Comparison of ENCODE assay signal across 28 cellular contexts in genomic region chr1:209153435-209153834, GRCh38.
"Had no signal": no experiment of that assay in that cellular context is flagged by ENCODE, and none has a peak within 500 bp of the region (broad histone marks: within the 10 kb centered on the region; RNA-seq: fewer than 3 reads in every experiment).

No MANE protein-coding gene starts in this region.

- H3K4me3 Mint-ChIP-seq: natural killer cell; nephron; neural progenitor cell; stimulated activated effector memory CD8-positive, alpha-beta T cell treated with anti-CD3 and anti-CD28 coated beads, Interleukin-12 subunit alpha, Interleukin-12 subunit beta, amount 100 ng/mL, for 72 hours; stimulated activated naive B cell treated with anti-CD40 and anti-IgM and Interleukin-4, amounts not matched to agents 10 μg/mL and 1 μg/mL and 100 μg/mL, for 72 hours; stimulated activated naive CD8-positive, alpha-beta T cell treated with anti-CD3 and anti-CD28 coated beads, Interleukin-15, Interleukin-2, amounts not matched to agents 100 ng/mL and 50 ng/mL, for 24 hours had no signal

- H3K79me2 ChIP-seq: parathyroid adenoma had no signal

- H2AFZ ChIP-seq: neural progenitor cell, parathyroid adenoma had no signal

- H3K27ac Mint-ChIP-seq: natural killer cell; nephron; neural progenitor cell; progenitor cell of endocrine pancreas; stimulated activated effector memory CD8-positive, alpha-beta T cell treated with anti-CD3 and anti-CD28 coated beads, Interleukin-12 subunit alpha, Interleukin-12 subunit beta, amount 100 ng/mL, for 72 hours; stimulated activated naive B cell treated with anti-CD40 and anti-IgM and Interleukin-4, amounts not matched to agents 10 μg/mL and 1 μg/mL and 100 μg/mL, for 72 hours; stimulated activated naive CD8-positive, alpha-beta T cell treated with anti-CD3 and anti-CD28 coated beads, Interleukin-15, Interleukin-2, amounts not matched to agents 100 ng/mL and 50 ng/mL, for 24 hours had no signal

- H3K4me1 ChIP-seq: parathyroid adenoma, psoas muscle, right lobe of liver, sigmoid colon, stomach, thyroid gland, tibial nerve, upper lobe of left lung, vagina had no signal

- H3K4me3 ChIP-seq: neural progenitor cell, ovary, psoas muscle, right lobe of liver, sigmoid colon, stomach, thoracic aorta, thyroid gland, tibial nerve, upper lobe of left lung, vagina had no signal

- DNase-seq: natural killer cell; occipital lobe; ovary; posterior cingulate gyrus; psoas muscle; right cardiac atrium; right lobe of liver; sigmoid colon; small intestine; stimulated activated CD4-positive, alpha-beta T cell treated with anti-CD3 and anti-CD28 coated beads, Interleukin-15, amount 100 ng/mL, for 24 hours; stimulated activated CD4-positive, alpha-beta T cell treated with anti-CD3 and anti-CD28 coated beads, Interleukin-2, amount 100 ng/mL, for 24 hours; stimulated activated CD4-positive, alpha-beta T cell treated with anti-CD3 and anti-CD28 coated beads, Interleukin-2, amount 100 ng/mL, for 48 hours; stimulated activated CD4-positive, alpha-beta T cell treated with anti-CD3 and anti-CD28 coated beads, Interleukin-4, amount 100 ng/mL, for 24 hours; stimulated activated naive B cell treated with anti-CD40 and anti-IgM and Interleukin-4, amounts not matched to agents 10 μg/mL and 1 μg/mL and 100 μg/mL, for 72 hours; stimulated activated naive CD4-positive, alpha-beta T cell treated with Interleukin-2 at 50 U/mL for 16 hours; stomach; thyroid gland; trophoblast cell; upper lobe of left lung had no signal

- H3K4me2 ChIP-seq: neural progenitor cell had no signal

- H3K27me3 Mint-ChIP-seq: stimulated activated naive CD8-positive, alpha-beta T cell treated with anti-CD3 and anti-CD28 coated beads, Interleukin-15, Interleukin-2, amounts not matched to agents 100 ng/mL and 50 ng/mL, for 24 hours had no signal

- H3K27me3 ChIP-seq: neural progenitor cell, ovary, right lobe of liver, sigmoid colon, thyroid gland, tibial nerve, upper lobe of left lung, vagina had no signal

- H3K9me3 ChIP-seq: ovary, psoas muscle, right lobe of liver, sigmoid colon, stomach, thoracic aorta, thyroid gland, tibial nerve, upper lobe of left lung, vagina had no signal

- H3K9me3 Mint-ChIP-seq: natural killer cell; nephron; neural progenitor cell; stimulated activated effector memory CD8-positive, alpha-beta T cell treated with anti-CD3 and anti-CD28 coated beads, Interleukin-12 subunit alpha, Interleukin-12 subunit beta, amount 100 ng/mL, for 72 hours; stimulated activated naive B cell treated with anti-CD40 and anti-IgM and Interleukin-4, amounts not matched to agents 10 μg/mL and 1 μg/mL and 100 μg/mL, for 72 hours; stimulated activated naive CD8-positive, alpha-beta T cell treated with anti-CD3 and anti-CD28 coated beads, Interleukin-15, Interleukin-2, amounts not matched to agents 100 ng/mL and 50 ng/mL, for 24 hours had no signal

- H3K27ac ChIP-seq: neural progenitor cell, ovary, parathyroid adenoma, psoas muscle, right lobe of liver, sigmoid colon, stomach, thoracic aorta, thyroid gland, tibial nerve, upper lobe of left lung, vagina had no signal

- H3K36me3 Mint-ChIP-seq: natural killer cell; neural progenitor cell; stimulated activated effector memory CD8-positive, alpha-beta T cell treated with anti-CD3 and anti-CD28 coated beads, Interleukin-12 subunit alpha, Interleukin-12 subunit beta, amount 100 ng/mL, for 72 hours; stimulated activated naive B cell treated with anti-CD40 and anti-IgM and Interleukin-4, amounts not matched to agents 10 μg/mL and 1 μg/mL and 100 μg/mL, for 72 hours had no signal

- H3K9ac ChIP-seq: neural progenitor cell, parathyroid adenoma had no signal

- H3K36me3 ChIP-seq: neural progenitor cell, ovary, right lobe of liver, sigmoid colon, stomach, thoracic aorta, thyroid gland, tibial nerve, upper lobe of left lung, vagina had no signal

- H3K4me1 Mint-ChIP-seq: natural killer cell; stimulated activated effector memory CD8-positive, alpha-beta T cell treated with anti-CD3 and anti-CD28 coated beads, Interleukin-12 subunit alpha, Interleukin-12 subunit beta, amount 100 ng/mL, for 72 hours; stimulated activated naive B cell treated with anti-CD40 and anti-IgM and Interleukin-4, amounts not matched to agents 10 μg/mL and 1 μg/mL and 100 μg/mL, for 72 hours had no signal

- ATAC-seq: natural killer cell; psoas muscle; right cardiac atrium; right lobe of liver; stimulated activated effector memory CD8-positive, alpha-beta T cell treated with anti-CD3 and anti-CD28 coated beads, Interleukin-12 subunit alpha, Interleukin-12 subunit beta, amount 100 ng/mL, for 72 hours; stimulated activated naive B cell treated with anti-CD40 and anti-IgM and Interleukin-4, amounts not matched to agents 10 μg/mL and 1 μg/mL and 100 μg/mL, for 72 hours had no signal
